ENCODE assay signal across 26 cellular contexts in the genomic region with DNA sequence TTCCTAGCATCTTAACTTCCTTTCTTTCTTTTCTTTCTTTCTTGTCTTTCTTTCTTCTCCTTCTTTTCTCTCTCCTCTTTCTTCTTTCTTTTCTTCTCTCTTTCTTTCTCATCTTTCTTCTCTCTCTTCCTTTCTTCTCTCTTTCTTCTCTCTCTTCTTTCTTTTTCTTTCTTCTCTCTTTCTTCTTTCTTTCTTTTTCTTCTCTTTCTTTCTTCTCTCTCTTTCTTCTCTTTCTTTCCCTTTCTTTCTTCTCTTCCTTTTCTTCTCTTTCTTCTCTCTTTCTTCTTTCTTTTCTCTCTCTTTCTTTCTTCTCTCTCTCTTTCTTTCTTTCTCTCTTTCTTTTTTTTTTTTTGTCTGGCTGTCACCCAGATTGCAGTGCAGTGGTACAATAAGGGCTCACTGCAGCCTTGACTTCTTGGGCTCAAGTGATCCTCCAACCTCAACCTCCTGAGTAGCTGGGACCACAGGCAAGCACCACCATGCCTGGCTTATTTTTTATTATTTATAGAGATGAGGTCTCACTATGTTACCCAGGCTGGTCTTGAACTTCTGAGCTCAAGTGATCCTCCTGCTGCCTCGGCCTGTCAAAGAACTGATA. TPM values are rescaled to one million over a fixed set of nuclear protein-coding genes. Genes with fewer than 3 reads are reported as not detected.
DNase-seq lines count a peak whose midpoint lies in the region; ATAC-seq and TF ChIP-seq lines count a peak whose summit lies in the region.
"Had no signal": no experiment of that assay in that cellular context is flagged by ENCODE, and none has a peak within 500 bp of the region (broad histone marks: within the 10 kb centered on the region; RNA-seq: fewer than 3 reads in every experiment).

No MANE protein-coding gene starts in this region.

- H3K36me3 ChIP-seq in HEK293 (ENCODE audit: control insufficient read depth in 2 of 2, insufficient read depth in 1 of 2, low read length in 2 of 2), result no peaks in the 10 kb centered on the region
- H3K36me3 ChIP-seq: cardiac muscle cell, SJCRH30 had no signal

- no peak for DNase-seq in activated CD4-positive, alpha-beta T cell treated with anti-CD3 and anti-CD28 coated beads, Interleukin-2, amount 10 ng/mL, durations not matched to agents 7 days and 5 days
- DNase-seq in activated CD4-positive, alpha-beta T cell treated with anti-CD3 and anti-CD28 coated beads, Interleukin-2, amount 50 U/mL, for 4 hours, result no peak
- DNase-seq in chondrocyte (ENCODE audit: low spot score) (no peak), osteocyte (ENCODE audit: extremely low spot score, unreplicated experiment) (no peak), GF-D8 (lab: John Stamatoyannopoulos, UW) (no peak)
- DNase-seq in stimulated activated CD4-positive, alpha-beta T cell treated with anti-CD3 and anti-CD28 coated beads, Interleukin-4, amount 100 ng/mL, for 1 hour, result no peak
- DNase-seq: ACHN; activated CD4-positive, alpha-beta T cell treated with anti-CD3 and anti-CD28 coated beads, Interleukin-2, amount 50 U/mL, for 1 hour; activated naive CD4-positive, alpha-beta T cell treated with Interleukin-2 at 50 U/mL for 16 hours; activated T-cell treated with anti-CD3 and anti-CD28 coated beads for 4 hours; DMS79 treated with DMSO at 0.1 percent for 48 hours; dorsolateral prefrontal cortex; hypothalamus; mammary epithelial cell; NCI-H1436; NCI-H82; SJCRH30; stimulated activated naive B cell treated with anti-CD40 and anti-IgM and Interleukin-4, amounts not matched to agents 10 μg/mL and 1 μg/mL and 100 μg/mL, for 72 hours had no signal

- POLR2A ChIA-PET in activated CD4-positive, alpha-beta T cell treated with anti-CD3 and anti-CD28 coated beads, Interleukin-2, amount 10 ng/mL, durations not matched to agents 7 days and 5 days (lab: Charles Lee), result no interaction called here
- POLR2A ChIA-PET in HEK293 (lab: Yijun Ruan, JAX), result no interaction called here

- no peak overlapping the region for H3K27ac ChIP-seq in HEK293 (ENCODE audit: extremely low read depth, low read depth, low read length)
- H3K27ac ChIP-seq: cardiac muscle cell, dorsolateral prefrontal cortex, SJCRH30 had no signal

- no peaks in the 10 kb centered on the region for H3K9me3 ChIP-seq in HEK293 (ENCODE audit: control insufficient read depth, insufficient read depth, low read depth, low read length)
- H3K9me3 ChIP-seq: SJCRH30 had no signal

- no peaks in the 10 kb centered on the region for H3K9me3 Mint-ChIP-seq in activated CD4-positive, alpha-beta T cell treated with anti-CD3 and anti-CD28 coated beads, Interleukin-2, amount 10 ng/mL, durations not matched to agents 7 days and 5 days
- H3K9me3 Mint-ChIP-seq in chondrocyte (ENCODE audit: low read depth) (no peaks in the 10 kb centered on the region), osteocyte (ENCODE audit: unreplicated experiment) (no peaks in the 10 kb centered on the region)
- H3K9me3 Mint-ChIP-seq: stimulated activated naive B cell treated with anti-CD40 and anti-IgM and Interleukin-4, amounts not matched to agents 10 μg/mL and 1 μg/mL and 100 μg/mL, for 72 hours had no signal

- no peak for ATAC-seq in HG02571 (IDR thresholded peaks at IDR 0.05; ENCODE audit: unreplicated experiment)
- ATAC-seq: HCT116 had no signal

- H3K4me3 Mint-ChIP-seq in activated CD4-positive, alpha-beta T cell treated with anti-CD3 and anti-CD28 coated beads, Interleukin-2, amount 10 ng/mL, durations not matched to agents 7 days and 5 days, result no peak overlapping the region
- H3K4me3 Mint-ChIP-seq in chondrocyte (ENCODE audit: unreplicated experiment), result peak overlapping the region; percentile 58
- peak overlapping the region; percentile 73 for H3K4me3 Mint-ChIP-seq in osteocyte (ENCODE audit: unreplicated experiment)
- H3K4me3 Mint-ChIP-seq: stimulated activated naive B cell treated with anti-CD40 and anti-IgM and Interleukin-4, amounts not matched to agents 10 μg/mL and 1 μg/mL and 100 μg/mL, for 72 hours had no signal

- no peaks in the 10 kb centered on the region for H3K4me1 ChIP-seq in HEK293 (ENCODE audit: control insufficient read depth, insufficient read depth, low read length)
- H3K4me1 ChIP-seq: SJCRH30 had no signal

- no peak overlapping the region for H3K4me3 ChIP-seq in HEK293 (ENCODE audit: low read depth, low read length)
- H3K4me3 ChIP-seq: cardiac muscle cell, dorsolateral prefrontal cortex, SJCRH30 had no signal

- H3K27me3 Mint-ChIP-seq in activated CD4-positive, alpha-beta T cell treated with anti-CD3 and anti-CD28 coated beads, Interleukin-2, amount 10 ng/mL, durations not matched to agents 7 days and 5 days, result peaks cover 4% of the 10 kb centered on the region
- H3K27me3 Mint-ChIP-seq in chondrocyte (ENCODE audit: low read depth) (peaks cover 4% of the 10 kb centered on the region), osteocyte (ENCODE audit: unreplicated experiment) (peaks cover 23% of the 10 kb centered on the region)

- TF ChIP-seq CTCF in HEK293 (tag by site-specific recombination; IDR thresholded peaks at IDR 0.05), result no peak
- no peak for TF ChIP-seq CTCF in chondrocyte (IDR thresholded peaks at IDR 0.05)
- no peak for TF ChIP-seq CTCF in osteocyte (IDR thresholded peaks at IDR 0.05)

- H3K4me1 Mint-ChIP-seq in activated CD4-positive, alpha-beta T cell treated with anti-CD3 and anti-CD28 coated beads, Interleukin-2, amount 10 ng/mL, durations not matched to agents 7 days and 5 days, result peaks cover 3% of the 10 kb centered on the region
- H3K4me1 Mint-ChIP-seq in chondrocyte (ENCODE audit: low read depth), result no peaks in the 10 kb centered on the region
- H3K4me1 Mint-ChIP-seq in osteocyte (ENCODE audit: unreplicated experiment), result peaks cover 2% of the 10 kb centered on the region

- CTCF ChIA-PET in activated CD4-positive, alpha-beta T cell treated with anti-CD3 and anti-CD28 coated beads, Interleukin-2, amount 10 ng/mL, durations not matched to agents 7 days and 5 days (lab: Charles Lee), result no interaction called here
- CTCF ChIA-PET in HEK293 (lab: Yijun Ruan, JAX), result no interaction called here

- H3K36me3 Mint-ChIP-seq in activated CD4-positive, alpha-beta T cell treated with anti-CD3 and anti-CD28 coated beads, Interleukin-2, amount 10 ng/mL, durations not matched to agents 7 days and 5 days (ENCODE audit: low read depth), result no peaks in the 10 kb centered on the region
- no peaks in the 10 kb centered on the region for H3K36me3 Mint-ChIP-seq in chondrocyte (ENCODE audit: low read depth)
- no peaks in the 10 kb centered on the region for H3K36me3 Mint-ChIP-seq in osteocyte (ENCODE audit: unreplicated experiment)
- H3K36me3 Mint-ChIP-seq: stimulated activated naive B cell treated with anti-CD40 and anti-IgM and Interleukin-4, amounts not matched to agents 10 μg/mL and 1 μg/mL and 100 μg/mL, for 72 hours had no signal

- H3K27ac Mint-ChIP-seq in activated CD4-positive, alpha-beta T cell treated with anti-CD3 and anti-CD28 coated beads, Interleukin-2, amount 10 ng/mL, durations not matched to agents 7 days and 5 days, result peak overlapping the region; percentile 21
- H3K27ac Mint-ChIP-seq in chondrocyte (ENCODE audit: unreplicated experiment) (no peak overlapping the region), osteocyte (ENCODE audit: unreplicated experiment) (peak overlapping the region; percentile 56)
- H3K27ac Mint-ChIP-seq: stimulated activated naive B cell treated with anti-CD40 and anti-IgM and Interleukin-4, amounts not matched to agents 10 μg/mL and 1 μg/mL and 100 μg/mL, for 72 hours had no signal

TF ChIP-seq in HEK293, 187 proteins besides CTCF, POLR2A, EP300 and RAD21 (continues in another document):
- TF ChIP-seq KLF10 (tag by site-specific recombination; IDR thresholded peaks at IDR 0.05) (no peak), SP2 (tag by site-specific recombination; IDR thresholded peaks at IDR 0.05) (no peak), ZNF366 (tag by site-specific recombination; conservative IDR thresholded peaks at IDR 0.05) (peak; percentile 83), ZNF548 (tag by site-specific recombination; IDR thresholded peaks at IDR 0.05) (no peak), PRDM1 (tag by site-specific recombination; IDR thresholded peaks at IDR 0.05) (peak; percentile 65), ZNF707 (tag by site-specific recombination; IDR thresholded peaks at IDR 0.05) (no peak), ZNF777 (tag by site-specific recombination; IDR thresholded peaks at IDR 0.05; ENCODE audit: borderline replicate concordance) (no peak), ZNF658 (tag by site-specific recombination; IDR thresholded peaks at IDR 0.05) (no peak), KLF8 (tag by site-specific recombination; IDR thresholded peaks at IDR 0.05) (no peak)
- TF ChIP-seq, protein P1, sequence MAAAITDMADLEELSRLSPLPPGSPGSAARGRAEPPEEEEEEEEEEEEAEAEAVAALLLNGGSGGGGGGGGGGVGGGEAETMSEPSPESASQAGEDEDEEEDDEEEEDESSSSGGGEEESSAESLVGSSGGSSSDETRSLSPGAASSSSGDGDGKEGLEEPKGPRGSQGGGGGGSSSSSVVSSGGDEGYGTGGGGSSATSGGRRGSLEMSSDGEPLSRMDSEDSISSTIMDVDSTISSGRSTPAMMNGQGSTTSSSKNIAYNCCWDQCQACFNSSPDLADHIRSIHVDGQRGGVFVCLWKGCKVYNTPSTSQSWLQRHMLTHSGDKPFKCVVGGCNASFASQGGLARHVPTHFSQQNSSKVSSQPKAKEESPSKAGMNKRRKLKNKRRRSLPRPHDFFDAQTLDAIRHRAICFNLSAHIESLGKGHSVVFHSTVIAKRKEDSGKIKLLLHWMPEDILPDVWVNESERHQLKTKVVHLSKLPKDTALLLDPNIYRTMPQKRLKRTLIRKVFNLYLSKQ (tag by site-specific recombination; IDR thresholded peaks at IDR 0.05; ENCODE audit: borderline replicate concordance), result no peak
- TF ChIP-seq, protein P2, sequence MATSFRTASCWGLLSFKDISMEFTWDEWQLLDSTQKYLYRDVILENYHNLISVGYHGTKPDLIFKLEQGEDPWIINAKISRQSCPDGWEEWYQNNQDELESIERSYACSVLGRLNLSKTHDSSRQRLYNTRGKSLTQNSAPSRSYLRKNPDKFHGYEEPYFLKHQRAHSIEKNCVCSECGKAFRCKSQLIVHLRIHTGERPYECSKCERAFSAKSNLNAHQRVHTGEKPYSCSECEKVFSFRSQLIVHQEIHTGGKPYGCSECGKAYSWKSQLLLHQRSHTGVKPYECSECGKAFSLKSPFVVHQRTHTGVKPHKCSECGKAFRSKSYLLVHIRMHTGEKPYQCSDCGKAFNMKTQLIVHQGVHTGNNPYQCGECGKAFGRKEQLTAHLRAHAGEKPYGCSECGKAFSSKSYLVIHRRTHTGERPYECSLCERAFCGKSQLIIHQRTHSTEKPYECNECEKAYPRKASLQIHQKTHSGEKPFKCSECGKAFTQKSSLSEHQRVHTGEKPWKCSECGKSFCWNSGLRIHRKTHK (tag by site-specific recombination; IDR thresholded peaks at IDR 0.05), result no peak

RNA-seq across cellular contexts. Expression of a gene that starts 17.5 kb away (rescaled TPM):
- under 1 TPM; 0.67 to 0.87 TPM for total RNA-seq in activated CD4-positive, alpha-beta T cell treated with anti-CD3 and anti-CD28 coated beads, Interleukin-2, amount 10 ng/mL, durations not matched to agents 7 days and 5 days
- total RNA-seq in chondrocyte (0.80 to 1.5 TPM in 2 of 3 replicates, not detected in the other), osteocyte (not detected in 2 replicates)
- total RNA-seq: myocyte; T-helper 1 cell treated with Interleukin-12 subunit alpha and Interleukin-12 subunit beta and Interleukin-4 antibody, amounts not matched to agents 30 ng/mL and 1 ng/mL, for 36 hours had no signal

RNA-seq across cellular contexts. Expression of a gene that starts 26.6 kb away (rescaled TPM):
- not detected for total RNA-seq in activated CD4-positive, alpha-beta T cell treated with anti-CD3 and anti-CD28 coated beads, Interleukin-2, amount 10 ng/mL, durations not matched to agents 7 days and 5 days
- not detected in 3 replicates for total RNA-seq in chondrocyte
- not detected in 2 replicates for total RNA-seq in osteocyte
- total RNA-seq: cardiac muscle cell; kidney epithelial cell; M059J; mammary epithelial cell; myocyte; SJCRH30; T-helper 1 cell treated with Interleukin-12 subunit alpha and Interleukin-12 subunit beta and Interleukin-4 antibody, amounts not matched to agents 30 ng/mL and 1 ng/mL, for 36 hours had no signal
